27 cellular contexts compared by ENCODE assay signal in the genomic region with DNA sequence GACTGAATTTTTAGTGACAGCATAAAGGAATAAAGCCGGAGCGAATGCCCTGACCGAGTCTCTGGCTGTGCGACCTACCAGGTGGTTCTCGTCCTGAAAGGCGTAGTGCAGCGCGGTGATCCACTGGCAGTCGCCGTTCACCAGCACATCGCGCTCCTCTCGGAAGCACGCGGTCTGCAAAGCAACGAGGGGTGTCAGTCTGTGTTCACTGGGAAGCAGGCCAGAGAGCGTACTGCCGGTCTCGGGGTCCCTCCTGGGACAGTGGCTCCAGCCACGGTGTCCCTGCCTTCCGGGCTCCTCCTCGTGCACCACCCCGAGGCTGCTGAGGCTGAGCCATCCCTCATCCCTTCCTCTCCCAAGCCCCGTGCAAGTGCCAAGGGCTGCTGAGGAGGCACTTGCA.
"Had no signal": no experiment of that assay in that cellular context is flagged by ENCODE, and none has a peak within 500 bp of the region (broad histone marks: within the 10 kb centered on the region; RNA-seq: fewer than 3 reads in every experiment).

No MANE protein-coding gene starts in this region.

- H3K27ac ChIP-seq: adrenal gland, ascending aorta, brain microvascular endothelial cell, parathyroid adenoma, upper lobe of left lung, vagina, VCaP had no signal

- H3K27me3 Mint-ChIP-seq: activated CD4-positive, alpha-beta memory T cell treated with anti-CD3 and anti-CD28 coated beads for 36 hours; activated naive CD8-positive, alpha-beta T cell treated with anti-CD3 and anti-CD28 coated beads for 36 hours; dendritic cell treated with granulocyte-macrophage colony-stimulating factor and Interleukin-4, amounts not matched to agents 40 ng/mL and 50 ng/mL, for 4 days; naive thymus-derived CD4-positive, alpha-beta T cell had no signal

- H3K4me3 ChIP-seq: adrenal gland, ascending aorta, upper lobe of left lung, vagina had no signal

- H3K9me3 Mint-ChIP-seq: activated CD4-positive, alpha-beta memory T cell treated with anti-CD3 and anti-CD28 coated beads for 36 hours; activated naive CD4-positive, alpha-beta T cell treated with anti-CD3 and anti-CD28 coated beads for 36 hours; activated naive CD8-positive, alpha-beta T cell treated with anti-CD3 and anti-CD28 coated beads for 36 hours; activated T-helper 1 cell treated with anti-CD3 and anti-CD28 coated beads, Interleukin-12 subunit alpha, Interleukin-12 subunit beta, Interleukin-2, Interleukin-4 antibody, amounts not matched to agents 30 ng/mL and 10 ng/mL and 1 ng/mL, durations not matched to agents 14 hours and 24 hours and 36 hours; dendritic cell treated with granulocyte-macrophage colony-stimulating factor and Interleukin-4, amounts not matched to agents 40 ng/mL and 50 ng/mL, for 4 days; naive thymus-derived CD4-positive, alpha-beta T cell; neural crest cell had no signal

- H3K4me3 Mint-ChIP-seq: activated CD4-positive, alpha-beta memory T cell treated with anti-CD3 and anti-CD28 coated beads for 36 hours; activated naive CD4-positive, alpha-beta T cell treated with anti-CD3 and anti-CD28 coated beads for 36 hours; activated naive CD8-positive, alpha-beta T cell treated with anti-CD3 and anti-CD28 coated beads for 36 hours; activated T-helper 1 cell treated with anti-CD3 and anti-CD28 coated beads, Interleukin-12 subunit alpha, Interleukin-12 subunit beta, Interleukin-2, Interleukin-4 antibody, amounts not matched to agents 30 ng/mL and 10 ng/mL and 1 ng/mL, durations not matched to agents 14 hours and 24 hours and 36 hours; dendritic cell treated with granulocyte-macrophage colony-stimulating factor and Interleukin-4, amounts not matched to agents 40 ng/mL and 50 ng/mL, for 4 days; naive thymus-derived CD4-positive, alpha-beta T cell; neural crest cell had no signal

- H3K27ac Mint-ChIP-seq: activated CD4-positive, alpha-beta memory T cell treated with anti-CD3 and anti-CD28 coated beads for 36 hours; activated naive CD4-positive, alpha-beta T cell treated with anti-CD3 and anti-CD28 coated beads for 36 hours; activated naive CD8-positive, alpha-beta T cell treated with anti-CD3 and anti-CD28 coated beads for 36 hours; activated T-helper 1 cell treated with anti-CD3 and anti-CD28 coated beads, Interleukin-12 subunit alpha, Interleukin-12 subunit beta, Interleukin-2, Interleukin-4 antibody, amounts not matched to agents 30 ng/mL and 10 ng/mL and 1 ng/mL, durations not matched to agents 14 hours and 24 hours and 36 hours; dendritic cell treated with granulocyte-macrophage colony-stimulating factor and Interleukin-4, amounts not matched to agents 40 ng/mL and 50 ng/mL, for 4 days; naive thymus-derived CD4-positive, alpha-beta T cell had no signal

- H3K9me3 ChIP-seq: adrenal gland, ascending aorta, upper lobe of left lung, vagina had no signal

- DNase-seq: activated CD4-positive, alpha-beta memory T cell treated with anti-CD3 and anti-CD28 coated beads for 36 hours; activated CD4-positive, alpha-beta T cell treated with anti-CD3 and anti-CD28 coated beads for 48 hours; activated CD8-positive, alpha-beta memory T cell treated with anti-CD3 and anti-CD28 coated beads, Interleukin-2, amount 50 U/mL, for 4 hours; activated effector memory CD4-positive, alpha-beta T cell treated with anti-CD3 and anti-CD28 coated beads, Interleukin-2, amount 50 U/mL, for 16 hours; activated naive CD4-positive, alpha-beta T cell treated with anti-CD3 and anti-CD28 coated beads for 36 hours; activated naive CD8-positive, alpha-beta T cell treated with anti-CD3 and anti-CD28 coated beads for 36 hours; activated T-cell treated with anti-CD3 and anti-CD28 coated beads, Interleukin-2, amount 50 U/mL, for 1 hour; adrenal gland; brain microvascular endothelial cell; effector CD4-positive, alpha-beta T cell; left cardiac atrium; midbrain; naive thymus-derived CD4-positive, alpha-beta T cell; occipital lobe; right cardiac atrium; stimulated activated CD4-positive, alpha-beta T cell treated with anti-CD3 and anti-CD28 coated beads, Interleukin-4, amount 100 ng/mL, for 1 hour; stimulated activated naive CD8-positive, alpha-beta T cell treated with anti-CD3 and anti-CD28 coated beads, Interleukin-15, Interleukin-2, amounts not matched to agents 100 U/mL and 50 U/mL, for 24 hours; T-helper 9 cell had no signal

- H3K4me1 ChIP-seq: adrenal gland, ascending aorta, parathyroid adenoma, vagina had no signal

- H3K36me3 Mint-ChIP-seq: activated CD4-positive, alpha-beta memory T cell treated with anti-CD3 and anti-CD28 coated beads for 36 hours; activated naive CD8-positive, alpha-beta T cell treated with anti-CD3 and anti-CD28 coated beads for 36 hours had no signal

- H3K4me1 Mint-ChIP-seq: activated naive CD8-positive, alpha-beta T cell treated with anti-CD3 and anti-CD28 coated beads for 36 hours; naive thymus-derived CD4-positive, alpha-beta T cell had no signal

- H2AFZ ChIP-seq: parathyroid adenoma had no signal

- H3K9ac ChIP-seq: parathyroid adenoma had no signal

- ATAC-seq: activated CD4-positive, CD25-positive, alpha-beta regulatory T cell treated with anti-CD3 and anti-CD28 coated beads, Interleukin-2, amount 50 U/mL, for 24 hours; naive thymus-derived CD4-positive, alpha-beta T cell; stimulated activated naive CD8-positive, alpha-beta T cell treated with anti-CD3 and anti-CD28 coated beads, Interleukin-15, Interleukin-2, amounts not matched to agents 100 U/mL and 50 U/mL, for 24 hours had no signal

- H3K27me3 ChIP-seq: adrenal gland, ascending aorta, brain microvascular endothelial cell, upper lobe of left lung, vagina had no signal
